11 cellular contexts compared by ENCODE assay signal in genomic region chr3:12545473-12545791, GRCh38. TPM values are rescaled to one million over a fixed set of nuclear protein-coding genes. Genes with fewer than 3 reads are reported as not detected.
DNase-seq lines count a peak whose midpoint lies in the region; ATAC-seq, FAIRE-seq and TF ChIP-seq lines count a peak whose summit lies in the region.
"Had no signal": no experiment of that assay in that cellular context is flagged by ENCODE, and none has a peak within 500 bp of the region (broad histone marks: within the 10 kb centered on the region; RNA-seq: fewer than 3 reads in every experiment).

MKRN2OS (minus strand) TSS chr3:12545499; CDS start chr3:12545464, 35 bp downstream.

- TF ChIP-seq POLR2A in IMR-90 (IDR thresholded peaks at IDR 0.05; ENCODE audit: low read depth, low read length): no peak

- H3K36me3 ChIP-seq in IMR-90 (ENCODE audit: control insufficient read depth, insufficient read depth, low read length) (0 out of 2 replicates have a peak, but pooled peaks cover under 1% of the 10 kb centered on the region), SK-N-SH (replicated peaks in 1 of 2; ENCODE audit: control insufficient read depth in 1 of 2, insufficient read depth in 2 of 2, low read length in 1 of 2) (peaks cover 0 to 3% of the 10 kb centered on the region in 2 experiments), iPS-15b (ENCODE audit: control insufficient read depth, insufficient read depth, low read length) (no peaks in the 10 kb centered on the region), trophoblast cell (ENCODE audit: control insufficient read depth in 1 of 2, insufficient read depth in 2 of 2, low read length in 2 of 2) (peaks cover 0 to under 1% of the 10 kb centered on the region in 2 experiments)

- H4K5ac ChIP-seq in IMR-90 (ENCODE audit: low read depth, low read length): no peak within 1 kb of the TSS

- CTCF ChIA-PET in IMR-90 (lab: Yijun Ruan, JAX) (interaction anchor here (1.3 kb wide), 1 partner anchor 50 kb away, joined by 4 read pairs; no protein-coding TSS in a partner anchor), SK-N-SH (lab: Yijun Ruan, JAX) (interaction anchor here (0.9 to 1.2 kb wide), 3 partner anchors 9 to 54 kb away, joined by 3 to 4 read pairs (median 3); no protein-coding TSS in a partner anchor)

- no peak within 1 kb of the TSS for H4K12ac ChIP-seq in trophoblast cell (ENCODE audit: low read depth, low read length)

- BruUV-seq in IMR-90 (replicated peaks; lab: Mats Ljungman, UMichigan): no TSS peak

- H3K9me3 ChIP-seq in IMR-90 (ENCODE audit: control insufficient read depth, insufficient read depth, low read length) (no peaks in the 10 kb centered on the region), SK-N-SH (no peaks in the 10 kb centered on the region), iPS-15b (ENCODE audit: control insufficient read depth, insufficient read depth, low read length) (no peaks in the 10 kb centered on the region), trophoblast cell (ENCODE audit: insufficient read depth, low read depth, low read length) (no peaks in the 10 kb centered on the region)

- H3K79me2 ChIP-seq in SK-N-SH (ENCODE audit: insufficient read depth) (no peaks in the 10 kb centered on the region), trophoblast cell (ENCODE audit: control insufficient read depth, insufficient read depth, low read length, poor library complexity) (no peaks in the 10 kb centered on the region)

- intact Hi-C loops in IMR-90 (cut with micrococcal nuclease): no loop called here

- H3F3A ChIP-seq in SK-N-SH (replicated peaks; ENCODE audit: insufficient read depth): no peaks in the 10 kb centered on the region

- POLR2A ChIA-PET in IMR-90 (lab: Charles Lee; ENCODE audit: unreplicated experiment) (no interaction called here), SK-N-SH (lab: Yijun Ruan, JAX) (interaction anchor here (0.7 kb wide), 1 partner anchor 8 kb away, joined by 5 read pairs; no protein-coding TSS in a partner anchor)

- H3K79me1 ChIP-seq in IMR-90 (ENCODE audit: low read depth in 1 of 2, low read length in 2 of 2): no peaks in the 10 kb centered on the region
- no peaks in the 10 kb centered on the region for H3K79me1 ChIP-seq in trophoblast cell (ENCODE audit: low read length)

- no peak for TF ChIP-seq EP300 in SK-N-SH (IDR thresholded peaks at IDR 0.05; ENCODE audit: borderline replicate concordance in 1 of 2, low read depth in 1 of 2, low read length in 1 of 2)

- H3K27ac ChIP-seq in IMR-90 (ENCODE audit: insufficient read depth, low read length): no peak within 1 kb of the TSS
- no peak within 1 kb of the TSS for H3K27ac ChIP-seq in SK-N-SH (ENCODE audit: low read depth in 2 of 2, low read length in 1 of 2)
- no peak within 1 kb of the TSS for H3K27ac ChIP-seq in trophoblast cell (ENCODE audit: low read depth, low read length)
- H3K27ac ChIP-seq: GM23248 had no signal

- no peak within 1 kb of the TSS for H3K23ac ChIP-seq in IMR-90 (ENCODE audit: low read depth, low read length)
- no peak within 1 kb of the TSS for H3K23ac ChIP-seq in trophoblast cell (ENCODE audit: low read length)

- H2AFZ ChIP-seq in IMR-90 (replicated peaks; ENCODE audit: low read length, poor library complexity): no peak within 1 kb of the TSS
- H2AFZ ChIP-seq in SK-N-SH (ENCODE audit: low read depth): no peak within 1 kb of the TSS
- peak within 1 kb of the TSS; percentile 45 for H2AFZ ChIP-seq in trophoblast cell (ENCODE audit: insufficient read depth, low read length, poor library complexity)
- H2AFZ ChIP-seq: GM23248 had no signal

- TF ChIP-seq RAD21 in IMR-90 (IDR thresholded peaks at IDR 0.05; ENCODE audit: low read length) (no peak), SK-N-SH (IDR thresholded peaks at IDR 0.05; ENCODE audit: low read length) (no peak)

- no peak within 1 kb of the TSS for H4K8ac ChIP-seq in IMR-90 (ENCODE audit: low read depth in 2 of 2, low read length in 2 of 2)
- peak within 1 kb of the TSS; percentile 36 for H4K8ac ChIP-seq in trophoblast cell (ENCODE audit: low read depth, low read length)

- H2BK120ac ChIP-seq in IMR-90 (ENCODE audit: low read depth, low read length) (no peak within 1 kb of the TSS), trophoblast cell (ENCODE audit: insufficient read depth, low read length, poor library complexity) (no peak within 1 kb of the TSS)

- H3K14ac ChIP-seq in IMR-90 (replicated peaks; ENCODE audit: low read depth, low read length) (no peak within 1 kb of the TSS), trophoblast cell (ENCODE audit: low read length) (no peak within 1 kb of the TSS)

- H4K91ac ChIP-seq in IMR-90 (ENCODE audit: insufficient read depth, low read depth, low read length): no peak within 1 kb of the TSS
- H4K91ac ChIP-seq in trophoblast cell (ENCODE audit: low read depth, low read length): no peak within 1 kb of the TSS

- H3K9ac ChIP-seq in IMR-90 (ENCODE audit: low read depth, low read length) (no peak within 1 kb of the TSS), SK-N-SH (no peak within 1 kb of the TSS), iPS-15b (ENCODE audit: low read depth, low read length) (no peak within 1 kb of the TSS), trophoblast cell (ENCODE audit: low read length) (no peak within 1 kb of the TSS)
- H3K9ac ChIP-seq: GM23248 had no signal

- H2AK9ac ChIP-seq in IMR-90 (replicated peaks; ENCODE audit: low read depth, low read length, poor library complexity): no peak within 1 kb of the TSS

- H4K20me1 ChIP-seq in IMR-90 (ENCODE audit: insufficient read depth, low read length): no peaks in the 10 kb centered on the region
- no peaks in the 10 kb centered on the region for H4K20me1 ChIP-seq in SK-N-SH (ENCODE audit: insufficient read depth)

- H3K9me2 ChIP-seq in SK-N-SH: no peaks in the 10 kb centered on the region

- no peak for FAIRE-seq in frontal cortex (lab: Jason Lieb, UNC)

- H2AK5ac ChIP-seq in IMR-90 (ENCODE audit: low read depth, low read length) (no peak within 1 kb of the TSS), trophoblast cell (ENCODE audit: low read length) (no peak within 1 kb of the TSS)

- DNase-seq in IMR-90 (peak; percentile 4), SK-N-SH (no peak), trophoblast cell (peak; percentile 64 to 67), OCI-M2 (lab: John Stamatoyannopoulos, UW; ENCODE audit: unreplicated experiment) (no peak), frontal cortex (ENCODE audit: low spot score in 2 of 2) (no peak), RKO (ENCODE audit: low spot score) (no peak), T-helper 2 cell (no peak)
- DNase-seq: DMS79 treated with DMSO at 0.1 percent for 48 hours, GM23248, NCI-H1694 treated with DMSO at 0.1 percent for 48 hours had no signal

- no peak within 1 kb of the TSS for H2BK5ac ChIP-seq in IMR-90 (ENCODE audit: low read depth, low read length, poor library complexity, severe bottlenecking)
- no peak within 1 kb of the TSS for H2BK5ac ChIP-seq in trophoblast cell (ENCODE audit: low read depth, low read length, poor library complexity)

- ATAC-seq in IMR-90 (ENCODE audit: low read depth): peak; percentile 56

- H3K4me3 ChIP-seq in IMR-90 (ENCODE audit: insufficient read depth, low read depth, low read length) (no peak within 1 kb of the TSS), SK-N-SH (ENCODE audit: low read depth in 2 of 2, low read length in 1 of 2) (no peak within 1 kb of the TSS), iPS-15b (ENCODE audit: low read depth, low read length) (peak within 1 kb of the TSS; percentile 1), trophoblast cell (ENCODE audit: low read depth, low read length) (no peak within 1 kb of the TSS)
- H3K4me3 ChIP-seq: GM23248 had no signal

- WGBS in IMR-90 (ENCODE audit: extremely low coverage in 2 of 2, insufficient read length in 1 of 2), 2 experiments: no CpG with 5 or more reads among the region's 4 CpGs
- 90% methylated on average over 4 of the region's 4 CpGs for WGBS in SK-N-SH (ENCODE audit: low lambda C conversion rate)
- WGBS in trophoblast cell (ENCODE audit: extremely low coverage, insufficient coverage, insufficient read length): no CpG with 5 or more reads among the region's 4 CpGs

- dilution Hi-C loops in IMR-90 (cut with HindIII; ENCODE audit: low sequenced_read_pairs, unreplicated experiment): no loop called here

- no peak within 1 kb of the TSS for H2BK20ac ChIP-seq in IMR-90 (ENCODE audit: low read depth, low read length)

- no peak within 1 kb of the TSS for H3K4me2 ChIP-seq in IMR-90 (ENCODE audit: low read depth, low read length)
- no peak within 1 kb of the TSS for H3K4me2 ChIP-seq in SK-N-SH
- H3K4me2 ChIP-seq in trophoblast cell (ENCODE audit: low read length): peak within 1 kb of the TSS; percentile 52

- in situ Hi-C loops in IMR-90 (cut with MboI; ENCODE audit: low sequenced_read_pairs): no loop called here

- H3K18ac ChIP-seq in IMR-90 (ENCODE audit: low read depth, low read length) (no peak within 1 kb of the TSS), trophoblast cell (ENCODE audit: low read length) (no peak within 1 kb of the TSS)

- H3K56ac ChIP-seq in IMR-90 (ENCODE audit: extremely low read depth, insufficient read depth, low read length): no peak within 1 kb of the TSS

- no peak for TF ChIP-seq CTCF in IMR-90 (conservative IDR thresholded peaks at IDR 0.05; ENCODE audit: low read depth, low read length)
- no peak for TF ChIP-seq CTCF in SK-N-SH (IDR thresholded peaks at IDR 0.05)

- H3K4me1 ChIP-seq in IMR-90 (ENCODE audit: control insufficient read depth, insufficient read depth, low read length) (no peaks in the 10 kb centered on the region), SK-N-SH (ENCODE audit: control insufficient read depth in 1 of 2, insufficient read depth in 2 of 2, low read depth in 1 of 2, low read length in 1 of 2) (peaks cover 0 to 2% of the 10 kb centered on the region in 2 experiments; a peak in 1 of 4 replicates), iPS-15b (ENCODE audit: control insufficient read depth, insufficient read depth, low read length) (peaks cover 3% of the 10 kb centered on the region), trophoblast cell (ENCODE audit: control insufficient read depth in 1 of 2, insufficient read depth in 2 of 2, low read length in 2 of 2) (peaks cover 0 to 4% of the 10 kb centered on the region in 2 experiments)

- H3K4ac ChIP-seq in IMR-90 (ENCODE audit: low read depth, low read length) (no peak within 1 kb of the TSS), trophoblast cell (ENCODE audit: low read depth, low read length) (no peak within 1 kb of the TSS)

- H3K9me1 ChIP-seq in IMR-90 (ENCODE audit: insufficient read depth, low read length): no peaks in the 10 kb centered on the region

- H2BK15ac ChIP-seq in IMR-90 (ENCODE audit: low read depth, low read length): no peak within 1 kb of the TSS

- H2BK12ac ChIP-seq in trophoblast cell (ENCODE audit: low read length): peak within 1 kb of the TSS; percentile 4

- H3K27me3 ChIP-seq in IMR-90 (ENCODE audit: control insufficient read depth, insufficient read depth, low read length) (no peaks in the 10 kb centered on the region), SK-N-SH (ENCODE audit: insufficient read depth) (no peaks in the 10 kb centered on the region), iPS-15b (ENCODE audit: control insufficient read depth, insufficient read depth, low read length) (no peaks in the 10 kb centered on the region), trophoblast cell (ENCODE audit: insufficient read depth, low read length) (no peaks in the 10 kb centered on the region)

RNA-seq across cellular contexts. Expression of gene MKRN2OS, which starts in this region (rescaled TPM):
- not detected in 2 replicates for total RNA-seq in IMR-90 (2012; rRNA removed)
- polyA plus RNA-seq in IMR-90 (2012; rRNA removed): not detected in 2 replicates
- not detected in 2 replicates for polyA plus RNA-seq in IMR-90 (2012; cell fraction: cytosol; rRNA removed)
- polyA plus RNA-seq in IMR-90 (2012; cell fraction: nucleus; rRNA removed; ENCODE audit: low replicate concordance): not detected in 2 replicates
- not detected in 2 replicates for polyA plus RNA-seq in SK-N-SH (2012; rRNA removed)
- polyA plus RNA-seq in SK-N-SH (2012; cell fraction: cytosol; rRNA removed): not detected in 2 replicates
- not detected in 2 replicates for polyA plus RNA-seq in SK-N-SH (2012; cell fraction: nucleus; rRNA removed)
- 0.61 and 0.88 TPM in 2 replicates for polyA plus RNA-seq in trophoblast cell (2013)
- not detected for total RNA-seq in frontal cortex
- total RNA-seq: GM23248 had no signal
- polyA plus RNA-seq: GM23248 had no signal

Comparison
In these comparisons a context has a peak if more than half of its experiments do, and no peak if none do; other contexts are left out.
1. Peak in DNase-seq and ATAC-seq in IMR-90; RNA of the gene not detected or under 1 TPM.
2. DNase-seq: peak in trophoblast cell (2 of 2); none in SK-N-SH (single experiment), OCI-M2 (single experiment), frontal cortex (0 of 2), RKO (single experiment) and T-helper 2 cell (0 of 5).